Comparison of ENCODE assay signal across 18 cellular contexts in genomic region chr5:151039665-151040064, GRCh38. TPM values are rescaled to one million over a fixed set of nuclear protein-coding genes. Genes with fewer than 3 reads are reported as not detected.
DNase-seq lines count a peak whose midpoint lies in the region; ATAC-seq and TF ChIP-seq lines count a peak whose summit lies in the region.
"Had no signal": no experiment of that assay in that cellular context is flagged by ENCODE, and none has a peak within 500 bp of the region (broad histone marks: within the 10 kb centered on the region; RNA-seq: fewer than 3 reads in every experiment).

No MANE protein-coding gene starts in this region.

- intact Hi-C loops in esophagus muscularis mucosa (cut with DNase I), result no loop called here
- intact Hi-C loops in transverse colon (cut with DNase I; ENCODE audit: low total_unique reads), result no loop called here

- TF ChIP-seq CTCF in esophagus muscularis mucosa (IDR thresholded peaks at IDR 0.05), result no peak
- TF ChIP-seq CTCF in transverse colon (IDR thresholded peaks at IDR 0.05), result no peak

- H3K9me3 Mint-ChIP-seq in activated T-cell treated with anti-CD3 and anti-CD28 coated beads, Interleukin-2, amount 50 U/mL, for 24 hours, result no peaks in the 10 kb centered on the region
- H3K9me3 Mint-ChIP-seq: activated T-helper 1 cell treated with anti-CD3 and anti-CD28 coated beads, Interleukin-12 subunit alpha, Interleukin-12 subunit beta, Interleukin-2, Interleukin-4 antibody, amounts not matched to agents 30 ng/mL and 10 ng/mL and 1 ng/mL, durations not matched to agents 14 hours and 24 hours and 36 hours had no signal

- H3K4me1 ChIP-seq in esophagus muscularis mucosa (peaks cover 40 to 44% (median 42%) of the 10 kb centered on the region in 4 donors), muscle layer of duodenum (ENCODE audit: control insufficient read depth in 1 of 2, insufficient read depth in 2 of 2, low read length in 2 of 2) (peaks cover 15 to 24% of the 10 kb centered on the region in 2 donors), transverse colon (peaks cover 8 to 20% (median 16%) of the 10 kb centered on the region in 4 donors)
- H3K4me1 ChIP-seq: BLaER1 had no signal

- H3K36me3 ChIP-seq in esophagus muscularis mucosa, result peaks cover 42 to 90% (median 78%) of the 10 kb centered on the region in 4 donors
- peaks cover 60 to 67% of the 10 kb centered on the region in 2 donors for H3K36me3 ChIP-seq in muscle layer of duodenum (ENCODE audit: control insufficient read depth in 1 of 2, insufficient read depth in 2 of 2, low read length in 2 of 2)
- H3K36me3 ChIP-seq in transverse colon, result peaks cover 0 to 83% (median 41%) of the 10 kb centered on the region in 4 donors

- H3K4me3 ChIP-seq in esophagus muscularis mucosa (no peak overlapping the region), muscle layer of duodenum (ENCODE audit: low read depth in 1 of 2, low read length in 2 of 2) (no peak overlapping the region), transverse colon (no peak overlapping the region)
- H3K4me3 ChIP-seq: BLaER1 had no signal

- TF ChIP-seq POLR2A in esophagus muscularis mucosa (IDR thresholded peaks at IDR 0.05; ENCODE audit: low read depth) (no peak), transverse colon (IDR thresholded peaks at IDR 0.05) (no peak)

- peak overlapping the region; percentile 77 to 87 (median 82) for H3K27ac ChIP-seq in esophagus muscularis mucosa (replicated peaks in 1 of 4)
- peak overlapping the region; percentile 23 for H3K27ac ChIP-seq in muscle layer of duodenum (ENCODE audit: low read length)
- H3K27ac ChIP-seq in transverse colon, result peak overlapping the region; percentile 67 to 83 (median 72)
- H3K27ac ChIP-seq: BLaER1 had no signal

- no peaks in the 10 kb centered on the region for H3K27me3 Mint-ChIP-seq in activated T-cell treated with anti-CD3 and anti-CD28 coated beads, Interleukin-2, amount 50 U/mL, for 24 hours

- in situ Hi-C loops in transverse colon (cut with MboI; ENCODE audit: low pct_ligation_motif_present in 1 of 4, low pct_unique_long_range_greater_than_20kb in 1 of 4, low sequenced_read_pairs in 3 of 4), result no loop called here

- 87% methylated on average over 9 of the region's 9 CpGs for WGBS in esophagus muscularis mucosa
- 93% methylated on average over 4 to 9 of the region's 9 CpGs for WGBS in transverse colon (ENCODE audit: low coverage in 1 of 2), 2 donors

- DNase-seq in activated T-cell treated with anti-CD3 and anti-CD28 coated beads, Interleukin-2, amount 50 U/mL, for 24 hours, result no peak
- no peak for DNase-seq in activated T-cell treated with anti-CD3 and anti-CD28 coated beads for 4 hours
- DNase-seq in esophagus muscularis mucosa (ENCODE audit: extremely low spot score), result no peak
- no peak for DNase-seq in transverse colon
- DNase-seq in kidney tubule cell (ENCODE audit: low spot score), result no peak
- no peak for DNase-seq in NCI-H1092 treated with DMSO at 0.1 percent for 48 hours (lab: John Stamatoyannopoulos, UW)
- no peak for DNase-seq in left lobe of liver (ENCODE audit: low spot score)
- DNase-seq: 8988T; activated CD4-positive, CD25-positive, alpha-beta regulatory T cell; Calu3; KBM-7; NCI-H1105; NCI-H69; OCI-M1; stimulated activated CD4-positive, alpha-beta T cell treated with anti-CD3 and anti-CD28 coated beads, Interleukin-2, amount 100 ng/mL, for 24 hours had no signal

- no peak overlapping the region for H3K4me3 Mint-ChIP-seq in activated T-cell treated with anti-CD3 and anti-CD28 coated beads, Interleukin-2, amount 50 U/mL, for 24 hours
- H3K4me3 Mint-ChIP-seq: activated T-helper 1 cell treated with anti-CD3 and anti-CD28 coated beads, Interleukin-12 subunit alpha, Interleukin-12 subunit beta, Interleukin-2, Interleukin-4 antibody, amounts not matched to agents 30 ng/mL and 10 ng/mL and 1 ng/mL, durations not matched to agents 14 hours and 24 hours and 36 hours had no signal

- H3K27me3 ChIP-seq in esophagus muscularis mucosa (no peaks in the 10 kb centered on the region), muscle layer of duodenum (ENCODE audit: low read depth, low read length) (no peaks in the 10 kb centered on the region), transverse colon (no peaks in the 10 kb centered on the region)
- H3K27me3 ChIP-seq: BLaER1 had no signal

- TF ChIP-seq EP300 in esophagus muscularis mucosa (IDR thresholded peaks at IDR 0.05) (no peak), transverse colon (IDR thresholded peaks at IDR 0.05; ENCODE audit: low read depth) (no peak)

- peaks cover 98% of the 10 kb centered on the region for H3K36me3 Mint-ChIP-seq in activated T-cell treated with anti-CD3 and anti-CD28 coated beads, Interleukin-2, amount 50 U/mL, for 24 hours (ENCODE audit: low read depth)

- H3K27ac Mint-ChIP-seq in activated T-cell treated with anti-CD3 and anti-CD28 coated beads, Interleukin-2, amount 50 U/mL, for 24 hours, result peak overlapping the region; percentile 52
- H3K27ac Mint-ChIP-seq: activated T-helper 1 cell treated with anti-CD3 and anti-CD28 coated beads, Interleukin-12 subunit alpha, Interleukin-12 subunit beta, Interleukin-2, Interleukin-4 antibody, amounts not matched to agents 30 ng/mL and 10 ng/mL and 1 ng/mL, durations not matched to agents 14 hours and 24 hours and 36 hours had no signal

- peaks cover 13% of the 10 kb centered on the region for H3K4me1 Mint-ChIP-seq in activated T-cell treated with anti-CD3 and anti-CD28 coated beads, Interleukin-2, amount 50 U/mL, for 24 hours (ENCODE audit: low read depth)

- ATAC-seq in left lobe of liver, result no peak

- H3K9me3 ChIP-seq in esophagus muscularis mucosa (no peaks in the 10 kb centered on the region), muscle layer of duodenum (ENCODE audit: control insufficient read depth in 1 of 2, low read length in 2 of 2) (no peaks in the 10 kb centered on the region), transverse colon (no peaks in the 10 kb centered on the region)
- H3K9me3 ChIP-seq: BLaER1 had no signal

RNA-seq across cellular contexts. Expression of gene GPX3, which starts 19.3 kb away (rescaled TPM):
- 1,000 to 10,000 TPM; 1,165 to 3,724 (median 1,939) TPM for total RNA-seq in esophagus muscularis mucosa
- 100 to 1,000 TPM; 252 to 758 (median 352) TPM for total RNA-seq in transverse colon
- total RNA-seq in left lobe of liver, result 199 TPM
- total RNA-seq: activated T-helper 1 cell treated with anti-CD3 and anti-CD28 coated beads, Interleukin-12 subunit alpha, Interleukin-12 subunit beta, Interleukin-2, Interleukin-4 antibody, amounts not matched to agents 30 ng/mL and 10 ng/mL and 1 ng/mL, durations not matched to agents 14 hours and 24 hours and 36 hours; Calu3 had no signal

RNA-seq across cellular contexts. Expression of gene TNIP1, which starts 41.2 kb away (rescaled TPM):
- total RNA-seq in esophagus muscularis mucosa (100 to 1,000 TPM in 3 of 4 donors, 10 to 100 TPM in 1; 91.4 to 136 (median 114) TPM), transverse colon (100 to 1,000 TPM in 3 of 4 donors, 10 to 100 TPM in 1; 63.9 to 296 (median 223) TPM), left lobe of liver (74.5 TPM)

Comparison
In these comparisons a context has a peak if more than half of its experiments do, and no peak if none do; other contexts are left out.
1. H3K27ac ChIP-seq: peak in every context shown above with its lines; median percentile 82 in esophagus muscularis mucosa; 72 in transverse colon; 23 in muscle layer of duodenum.